ENCODE assay signal across 1 cellular context in the genomic region with DNA sequence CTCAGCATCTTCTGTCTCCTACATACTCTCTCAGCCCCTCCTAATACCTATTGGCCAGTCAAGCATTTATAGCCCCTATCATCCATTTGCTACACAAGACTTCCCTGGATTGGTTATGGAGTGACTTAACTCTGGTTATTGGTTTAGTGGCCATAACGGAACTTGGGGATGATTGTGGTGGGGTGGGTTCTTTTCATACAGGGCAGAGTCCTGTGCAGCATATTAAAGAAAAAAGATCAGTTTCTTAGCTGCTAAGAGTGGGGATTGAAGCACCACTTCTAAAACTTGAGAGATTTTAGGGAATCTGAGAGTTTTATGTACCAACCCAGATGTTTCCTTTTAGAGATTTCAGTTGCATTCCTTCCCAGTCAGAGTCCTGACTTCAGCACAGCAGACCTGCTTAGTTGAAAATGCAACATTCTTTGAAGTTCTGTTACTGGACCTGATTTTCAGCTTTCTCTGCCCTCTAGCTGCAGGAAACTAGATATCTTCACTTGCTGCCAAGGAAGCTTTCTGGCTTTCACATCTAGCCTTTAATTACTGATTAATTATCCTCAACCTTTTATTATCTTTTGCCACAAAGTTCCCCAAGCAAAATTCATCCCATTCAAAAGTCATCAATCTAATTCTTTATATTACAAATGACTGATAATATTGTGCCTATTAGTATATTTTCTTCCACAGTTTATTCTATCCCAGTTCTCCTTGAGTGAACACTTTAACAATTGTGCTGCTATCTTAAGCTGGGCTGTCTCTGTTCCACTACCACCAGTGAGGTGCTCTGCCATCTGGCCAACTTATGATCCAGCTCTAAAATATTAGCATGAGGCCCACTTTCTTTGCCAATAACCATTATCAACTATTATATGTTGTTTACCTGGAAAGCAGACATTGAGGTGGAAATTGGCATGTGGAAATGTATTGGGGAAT.
TF ChIP-seq lines count a peak whose summit lies in the region.

No MANE protein-coding gene starts in this region.

TF ChIP-seq in H1, 55 proteins besides CTCF, POLR2A, EP300 and RAD21 (continued from another document):
- TF ChIP-seq, protein P1, sequence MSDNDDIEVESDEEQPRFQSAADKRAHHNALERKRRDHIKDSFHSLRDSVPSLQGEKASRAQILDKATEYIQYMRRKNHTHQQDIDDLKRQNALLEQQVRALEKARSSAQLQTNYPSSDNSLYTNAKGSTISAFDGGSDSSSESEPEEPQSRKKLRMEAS (IDR thresholded peaks at IDR 0.05): no peak
- TF ChIP-seq KDM5A (IDR thresholded peaks at IDR 0.05; ENCODE audit: low read length): no peak
- no peak for TF ChIP-seq FOSL1 (IDR thresholded peaks at IDR 0.05; ENCODE audit: insufficient read depth, low read depth, low read length)
- TF ChIP-seq SAP30 (IDR thresholded peaks at IDR 0.05; ENCODE audit: insufficient read depth, insufficient replicate concordance, low read length): no peak
- no peak for TF ChIP-seq SP2 (IDR thresholded peaks at IDR 0.05; ENCODE audit: low read length)
- TF ChIP-seq POLR2AphosphoS5 (IDR thresholded peaks at IDR 0.05; ENCODE audit: low read depth, low read length): no peak
- TF ChIP-seq RNF2 (IDR thresholded peaks at IDR 0.05; ENCODE audit: borderline replicate concordance, low read depth, low read length, missing control alignments, poor library complexity, severe bottlenecking): no peak
- TF ChIP-seq BRCA1 (IDR thresholded peaks at IDR 0.05; ENCODE audit: low read depth, low read length): no peak
- TF ChIP-seq CHD1 (IDR thresholded peaks at IDR 0.05; ENCODE audit: low read depth, low read length): no peak
- 0 out of 2 replicates have a peak, but pooled peaks have one; percentile 4 for TF ChIP-seq TCF12 (IDR thresholded peaks at IDR 0.05; ENCODE audit: low read depth, low read length)
